Comparison of ENCODE assay signal across 9 cellular contexts in genomic region chr13:48334534-48335127, GRCh38. TPM values are rescaled to one million over a fixed set of nuclear protein-coding genes. Genes with fewer than 3 reads are reported as not detected.
DNase-seq lines count a peak whose midpoint lies in the region; ATAC-seq, FAIRE-seq and TF ChIP-seq lines count a peak whose summit lies in the region.
"Had no signal": no experiment of that assay in that cellular context is flagged by ENCODE, and none has a peak within 500 bp of the region (broad histone marks: within the 10 kb centered on the region; RNA-seq: fewer than 3 reads in every experiment).

No MANE protein-coding gene starts in this region.

- H3K36me3 ChIP-seq in upper lobe of left lung, result peaks cover 0 to 9% (median 6%) of the 10 kb centered on the region in 4 donors

- H3K9me3 ChIP-seq in upper lobe of left lung, result peaks cover 0 to 10% (median 2%) of the 10 kb centered on the region in 4 donors

- TF ChIP-seq EP300 in upper lobe of left lung (IDR thresholded peaks at IDR 0.05), result no peak

- in situ Hi-C loops in astrocyte of the cerebellum (cut with HindIII; ENCODE audit: low sequenced_read_pairs), result no loop called here

- ATAC-seq in upper lobe of left lung (ENCODE audit: low FRiP score in 2 of 2), result peak; percentile 37 to 66
- no peak for ATAC-seq in HG03432 (IDR thresholded peaks at IDR 0.05; ENCODE audit: unreplicated experiment)

- TF ChIP-seq CTCF in astrocyte of the cerebellum (IDR thresholded peaks at IDR 0.05; ENCODE audit: low read depth, low read length, missing control alignments) (peak; percentile 20), upper lobe of left lung (IDR thresholded peaks at IDR 0.05) (peak in 5 of 6 experiments; percentile 27 to 65 (median 56))

- peak; percentile 97 for FAIRE-seq in islet of Langerhans (lab: Jason Lieb, UNC)

- H3K27me3 ChIP-seq in upper lobe of left lung, result no peaks in the 10 kb centered on the region
- H3K27me3 ChIP-seq: BLaER1 had no signal

- no peak for TF ChIP-seq POLR2A in upper lobe of left lung (IDR thresholded peaks at IDR 0.05)

- H3K27ac ChIP-seq in upper lobe of left lung, result no peak overlapping the region
- H3K27ac ChIP-seq: BLaER1 had no signal

- WGBS in upper lobe of left lung, 2 donors, result 72 to 75% methylated on average over 4 of the region's 4 CpGs

- peaks cover 4 to 8% (median 7%) of the 10 kb centered on the region in 4 donors for H3K4me1 ChIP-seq in upper lobe of left lung
- H3K4me1 ChIP-seq: BLaER1 had no signal

- DNase-seq in DMS 273 (lab: John Stamatoyannopoulos, UW; ENCODE audit: unreplicated experiment), result peak; percentile 13
- no peak for DNase-seq in DMS 273 treated with DMSO at 0.1 percent for 48 hours (lab: John Stamatoyannopoulos, UW)
- DNase-seq in M059J (ENCODE audit: low read depth), result peak; percentile 12
- peak; percentile 34 for DNase-seq in astrocyte of the cerebellum (ENCODE audit: low read depth)
- DNase-seq in upper lobe of left lung, result no peak
- DNase-seq in activated gamma-delta T cell treated with Interleukin-2 at 50 U/mL for 16 hours, result no peak

- H3K4me3 ChIP-seq in astrocyte of the cerebellum (ENCODE audit: low read depth, low read length) (no peak overlapping the region), upper lobe of left lung (no peak overlapping the region)
- H3K4me3 ChIP-seq: BLaER1 had no signal

RNA-seq across cellular contexts. Expression of gene RB1, which starts 31.1 kb away (rescaled TPM):
- total RNA-seq in M059J (2014; rRNA removed; shearing (Covaris generic)), result 3.2 and 5.6 TPM in 2 replicates
- total RNA-seq in upper lobe of left lung, result 10 to 100 TPM; 20.2 to 46.6 (median 32.9) TPM

Comparison
In these comparisons a context has a peak if more than half of its experiments do, and no peak if none do; other contexts are left out.
1. DNase-seq: peak in DMS 273 (single experiment), M059J (single experiment) and astrocyte of the cerebellum (single experiment); none in DMS 273 treated with DMSO at 0.1 percent for 48 hours (single experiment), upper lobe of left lung (0 of 2) and activated gamma-delta T cell treated with Interleukin-2 at 50 U/mL for 16 hours (single experiment).